ENCODE assay signal across 17 cellular contexts in genomic region chr9:4804531-4805016, GRCh38. TPM values are rescaled to one million over a fixed set of nuclear protein-coding genes. Genes with fewer than 3 reads are reported as not detected.
DNase-seq lines count a peak whose midpoint lies in the region; ATAC-seq, FAIRE-seq and TF ChIP-seq lines count a peak whose summit lies in the region.
"Had no signal": no experiment of that assay in that cellular context is flagged by ENCODE, and none has a peak within 500 bp of the region (broad histone marks: within the 10 kb centered on the region; RNA-seq: fewer than 3 reads in every experiment).

No MANE protein-coding gene starts in this region.

- no peak overlapping the region for H3K4me3 ChIP-seq in H7 (ENCODE audit: insufficient read depth, low read depth, low read length)
- peak overlapping the region; percentile 32 to 41 (median 35) for H3K4me3 ChIP-seq in gastrocnemius medialis
- H3K4me3 ChIP-seq in breast epithelium, result no peak overlapping the region
- H3K4me3 ChIP-seq in stomach, result no peak overlapping the region
- H3K4me3 ChIP-seq in HAP-1, result no peak overlapping the region
- H3K4me3 ChIP-seq: GM12878 had no signal

- intact Hi-C loops in gastrocnemius medialis (cut with DNase I; ENCODE audit: low total_unique reads), result loop anchor here (5.0 kb wide), 1 partner anchor 823 kb away; the partner anchor contains the start of gene RIC1
- intact Hi-C loops in breast epithelium (cut with DNase I; ENCODE audit: low total_unique reads), result no loop called here
- intact Hi-C loops in stomach (cut with DNase I; ENCODE audit: low total_unique reads), result no loop called here

- TF ChIP-seq CTCF in WTC11 (IDR thresholded peaks at IDR 0.05) (no peak), gastrocnemius medialis (IDR thresholded peaks at IDR 0.05 in 4 of 5, conservative IDR thresholded peaks at IDR 0.05 in 1 of 5) (no peak), breast epithelium (IDR thresholded peaks at IDR 0.05) (no peak), stomach (IDR thresholded peaks at IDR 0.05) (no peak)

- no peak; the same call in 1 of the 2 replicates for ATAC-seq in WTC11
- peak; percentile 70 for ATAC-seq in gastrocnemius medialis
- ATAC-seq: GM12878 had no signal

- peaks cover 45 to 62% of the 10 kb centered on the region in 2 donors for H3K4me1 ChIP-seq in gastrocnemius medialis
- H3K4me1 ChIP-seq in breast epithelium, result no peaks in the 10 kb centered on the region
- H3K4me1 ChIP-seq in stomach, result peaks cover 0 to 15% (median 2%) of the 10 kb centered on the region in 4 donors
- H3K4me1 ChIP-seq in HAP-1, result peaks cover 13% of the 10 kb centered on the region

- DNase-seq in H7 (peak; percentile 47), WTC11 (ENCODE audit: low spot score) (no peak), iPS-NIHi11 (ENCODE audit: low spot score) (peak; percentile 11), gastrocnemius medialis (peak; percentile 74 to 75), breast epithelium (ENCODE audit: low spot score in 2 of 2) (no peak), stomach (no peak), H54 (ENCODE audit: insufficient read length, low spot score) (no peak), HAP-1 (ENCODE audit: low spot score in 2 of 2) (no peak)
- DNase-seq: C1 segment of cervical spinal cord; Calu3; CD4-positive, alpha-beta T cell; DMS 273 treated with DMSO at 0.1 percent for 48 hours; H9 had no signal

- no peak for TF ChIP-seq EP300 in stomach (IDR thresholded peaks at IDR 0.05)

- H3K4me3 Mint-ChIP-seq in WTC11, result no peak overlapping the region
- H3K4me3 Mint-ChIP-seq: B cell; CD4-positive, alpha-beta T cell; H9 had no signal

- H3K4me1 Mint-ChIP-seq in WTC11, result peaks cover 21% of the 10 kb centered on the region

- CTCF ChIA-PET in WTC11 (lab: Charles Lee), result interaction anchor here (0.7 kb wide), 1 partner anchor 11 kb away, joined by 3 read pairs; no protein-coding TSS in a partner anchor

- H3K36me3 ChIP-seq in H7 (replicated peaks; ENCODE audit: control insufficient read depth, insufficient read depth, low read length) (no peaks in the 10 kb centered on the region), gastrocnemius medialis (no peaks in the 10 kb centered on the region), breast epithelium (no peaks in the 10 kb centered on the region), stomach (no peaks in the 10 kb centered on the region), HAP-1 (replicated peaks) (peaks cover 3% of the 10 kb centered on the region; the same call in 1 of the 2 replicates)

- H3K27me3 Mint-ChIP-seq in WTC11 (ENCODE audit: low read depth), result no peaks in the 10 kb centered on the region
- H3K27me3 Mint-ChIP-seq: B cell; CD4-positive, alpha-beta T cell had no signal

- peaks cover 3% of the 10 kb centered on the region; the same call in 1 of the 2 replicates for H3K36me3 Mint-ChIP-seq in WTC11

- H3K27me3 ChIP-seq in H7 (ENCODE audit: control insufficient read depth, insufficient read depth, low read length) (no peaks in the 10 kb centered on the region), gastrocnemius medialis (no peaks in the 10 kb centered on the region), breast epithelium (no peaks in the 10 kb centered on the region), stomach (no peaks in the 10 kb centered on the region), HAP-1 (ENCODE audit: low read depth) (no peaks in the 10 kb centered on the region)

- H3K9me3 ChIP-seq in gastrocnemius medialis (no peaks in the 10 kb centered on the region), breast epithelium (peaks cover 5 to 10% of the 10 kb centered on the region in 2 donors), stomach (peaks cover 0 to 7% (median 3%) of the 10 kb centered on the region in 4 donors), HAP-1 (no peaks in the 10 kb centered on the region; the same call in 1 of the 2 replicates)

- in situ Hi-C loops in gastrocnemius medialis (cut with MboI; ENCODE audit: low sequenced_read_pairs in 4 of 4) (loop anchor here in 1 of 4 donors (25.0 kb wide), 1 partner anchor 92 kb away; no protein-coding TSS in a partner anchor), HAP-1 (cut with MboI; ENCODE audit: low sequenced_read_pairs) (no loop called here)

- peak overlapping the region; percentile 14; the same call in 1 of the 2 replicates for H3K27ac Mint-ChIP-seq in WTC11
- H3K27ac Mint-ChIP-seq: B cell; CD4-positive, alpha-beta T cell had no signal

- H3K9me3 Mint-ChIP-seq in WTC11, result peaks cover 14% of the 10 kb centered on the region

- WGBS in stomach, 5 donors, result 96 to 98% (median 97%) methylated on average over 27 to 28 of the region's 28 CpGs

- FAIRE-seq in H54 (lab: Jason Lieb, UNC), result no peak
- FAIRE-seq: A204.1, GM12878, GM18507 had no signal

- TF ChIP-seq POLR2A in gastrocnemius medialis (IDR thresholded peaks at IDR 0.05) (peak in 1 of 2 donors; percentile 66), breast epithelium (IDR thresholded peaks at IDR 0.05) (no peak), stomach (IDR thresholded peaks at IDR 0.05) (no peak), H54 (IDR thresholded peaks at IDR 0.05; ENCODE audit: low read depth, low read length) (no peak)

- H3K27ac ChIP-seq in gastrocnemius medialis, result peak overlapping the region; percentile 87 to 96 (median 91)
- no peak overlapping the region for H3K27ac ChIP-seq in breast epithelium
- no peak overlapping the region for H3K27ac ChIP-seq in stomach

- POLR2A ChIA-PET in WTC11 (lab: Charles Lee), result no interaction called here

TF ChIP-seq in WTC11, 78 proteins besides CTCF, POLR2A, EP300 and RAD21 (continues in another document):
- no peak for TF ChIP-seq FOXK1 (CRISPR knock-in tag; IDR thresholded peaks at IDR 0.05)
- TF ChIP-seq, protein P1, sequence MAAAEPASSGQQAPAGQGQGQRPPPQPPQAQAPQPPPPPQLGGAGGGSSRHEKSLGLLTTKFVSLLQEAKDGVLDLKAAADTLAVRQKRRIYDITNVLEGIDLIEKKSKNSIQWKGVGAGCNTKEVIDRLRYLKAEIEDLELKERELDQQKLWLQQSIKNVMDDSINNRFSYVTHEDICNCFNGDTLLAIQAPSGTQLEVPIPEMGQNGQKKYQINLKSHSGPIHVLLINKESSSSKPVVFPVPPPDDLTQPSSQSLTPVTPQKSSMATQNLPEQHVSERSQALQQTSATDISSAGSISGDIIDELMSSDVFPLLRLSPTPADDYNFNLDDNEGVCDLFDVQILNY (CRISPR knock-in tag; IDR thresholded peaks at IDR 0.05), result no peak
- TF ChIP-seq, protein P2, sequence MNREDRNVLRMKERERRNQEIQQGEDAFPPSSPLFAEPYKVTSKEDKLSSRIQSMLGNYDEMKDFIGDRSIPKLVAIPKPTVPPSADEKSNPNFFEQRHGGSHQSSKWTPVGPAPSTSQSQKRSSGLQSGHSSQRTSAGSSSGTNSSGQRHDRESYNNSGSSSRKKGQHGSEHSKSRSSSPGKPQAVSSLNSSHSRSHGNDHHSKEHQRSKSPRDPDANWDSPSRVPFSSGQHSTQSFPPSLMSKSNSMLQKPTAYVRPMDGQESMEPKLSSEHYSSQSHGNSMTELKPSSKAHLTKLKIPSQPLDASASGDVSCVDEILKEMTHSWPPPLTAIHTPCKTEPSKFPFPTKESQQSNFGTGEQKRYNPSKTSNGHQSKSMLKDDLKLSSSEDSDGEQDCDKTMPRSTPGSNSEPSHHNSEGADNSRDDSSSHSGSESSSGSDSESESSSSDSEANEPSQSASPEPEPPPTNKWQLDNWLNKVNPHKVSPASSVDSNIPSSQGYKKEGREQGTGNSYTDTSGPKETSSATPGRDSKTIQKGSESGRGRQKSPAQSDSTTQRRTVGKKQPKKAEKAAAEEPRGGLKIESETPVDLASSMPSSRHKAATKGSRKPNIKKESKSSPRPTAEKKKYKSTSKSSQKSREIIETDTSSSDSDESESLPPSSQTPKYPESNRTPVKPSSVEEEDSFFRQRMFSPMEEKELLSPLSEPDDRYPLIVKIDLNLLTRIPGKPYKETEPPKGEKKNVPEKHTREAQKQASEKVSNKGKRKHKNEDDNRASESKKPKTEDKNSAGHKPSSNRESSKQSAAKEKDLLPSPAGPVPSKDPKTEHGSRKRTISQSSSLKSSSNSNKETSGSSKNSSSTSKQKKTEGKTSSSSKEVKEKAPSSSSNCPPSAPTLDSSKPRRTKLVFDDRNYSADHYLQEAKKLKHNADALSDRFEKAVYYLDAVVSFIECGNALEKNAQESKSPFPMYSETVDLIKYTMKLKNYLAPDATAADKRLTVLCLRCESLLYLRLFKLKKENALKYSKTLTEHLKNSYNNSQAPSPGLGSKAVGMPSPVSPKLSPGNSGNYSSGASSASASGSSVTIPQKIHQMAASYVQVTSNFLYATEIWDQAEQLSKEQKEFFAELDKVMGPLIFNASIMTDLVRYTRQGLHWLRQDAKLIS (CRISPR knock-in tag; IDR thresholded peaks at IDR 0.05; ENCODE audit: borderline replicate concordance), result no peak
- no peak for TF ChIP-seq OVOL2 (CRISPR knock-in tag; IDR thresholded peaks at IDR 0.05; ENCODE audit: borderline replicate concordance)
- TF ChIP-seq, protein P3, sequence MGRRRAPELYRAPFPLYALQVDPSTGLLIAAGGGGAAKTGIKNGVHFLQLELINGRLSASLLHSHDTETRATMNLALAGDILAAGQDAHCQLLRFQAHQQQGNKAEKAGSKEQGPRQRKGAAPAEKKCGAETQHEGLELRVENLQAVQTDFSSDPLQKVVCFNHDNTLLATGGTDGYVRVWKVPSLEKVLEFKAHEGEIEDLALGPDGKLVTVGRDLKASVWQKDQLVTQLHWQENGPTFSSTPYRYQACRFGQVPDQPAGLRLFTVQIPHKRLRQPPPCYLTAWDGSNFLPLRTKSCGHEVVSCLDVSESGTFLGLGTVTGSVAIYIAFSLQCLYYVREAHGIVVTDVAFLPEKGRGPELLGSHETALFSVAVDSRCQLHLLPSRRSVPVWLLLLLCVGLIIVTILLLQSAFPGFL (CRISPR knock-in tag; IDR thresholded peaks at IDR 0.05; ENCODE audit: borderline replicate concordance), result no peak

RNA-seq across cellular contexts. Expression of gene RCL1, which starts 11.8 kb away (rescaled TPM):
- total RNA-seq in H7 (2014; rRNA removed; shearing (Covaris generic)), result 16.6 and 25.6 TPM in 2 replicates
- total RNA-seq in WTC11 (2021), result 22.4 to 27.2 TPM (median 25.3 TPM) in 3 replicates
- 10 to 100 TPM; 18.8 to 62.4 (median 26.2) TPM for total RNA-seq in gastrocnemius medialis
- 100 to 1,000 TPM in 1 of 3 donors, 10 to 100 TPM in 2; 41.3 to 111 (median 46.7) TPM for total RNA-seq in breast epithelium
- total RNA-seq in stomach, result 10 to 100 TPM; 11.7 to 38.7 (median 14.7) TPM
- polyA plus RNA-seq in stomach, result 10 to 100 TPM; 12.2 to 22.6 (median 13.1) TPM

Comparison
In these comparisons a context has a peak if more than half of its experiments do, and no peak if none do; other contexts are left out.
1. DNase-seq: peak in H7 (single experiment), iPS-NIHi11 (single experiment) and gastrocnemius medialis (2 of 2); none in WTC11 (single experiment), breast epithelium (0 of 2), stomach (single experiment), H54 (single experiment) and HAP-1 (0 of 2).
2. H3K4me3 ChIP-seq: peak in gastrocnemius medialis (4 of 4); none in H7 (single experiment), breast epithelium (0 of 3), stomach (0 of 4) and HAP-1 (single experiment).
3. H3K27ac ChIP-seq: peak in gastrocnemius medialis (4 of 4); none in breast epithelium (0 of 2) and stomach (0 of 5).